ENCODE assay signal across 23 cellular contexts in the genomic region with DNA sequence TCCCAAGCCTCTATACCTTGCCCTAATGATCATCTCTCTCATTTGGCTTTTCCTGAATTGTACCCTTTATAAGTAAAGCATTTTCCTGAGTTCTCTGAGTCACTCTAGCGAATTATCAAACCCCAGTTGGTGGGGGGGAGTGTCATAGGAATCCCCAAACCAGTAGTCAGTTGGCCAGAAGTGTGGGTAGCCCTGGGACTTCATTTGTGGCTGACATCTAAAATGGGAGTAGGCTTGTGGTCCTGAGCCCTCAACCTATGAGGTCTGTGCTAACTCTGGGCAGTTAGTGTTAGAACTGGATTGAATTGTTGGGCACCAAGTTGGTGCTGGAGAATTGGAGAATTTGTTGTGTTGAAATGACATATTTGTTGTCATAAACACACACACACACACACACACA.
"Had no signal": no experiment of that assay in that cellular context is flagged by ENCODE, and none has a peak within 500 bp of the region (broad histone marks: within the 10 kb centered on the region; RNA-seq: fewer than 3 reads in every experiment).

No MANE protein-coding gene starts in this region.

- H3K27ac ChIP-seq: brain microvascular endothelial cell, coronary artery, dorsolateral prefrontal cortex had no signal

- H3K4me3 ChIP-seq: coronary artery, dorsolateral prefrontal cortex had no signal

- H3K36me3 ChIP-seq: brain microvascular endothelial cell had no signal

- H3K27me3 ChIP-seq: brain microvascular endothelial cell, dorsolateral prefrontal cortex had no signal

- DNase-seq: activated CD4-positive, alpha-beta memory T cell treated with anti-CD3 and anti-CD28 coated beads for 36 hours; activated CD4-positive, alpha-beta T cell treated with anti-CD3 and anti-CD28 coated beads for 36 hours; activated CD4-positive, alpha-beta T cell treated with anti-CD3 and anti-CD28 coated beads, Interleukin-2, amount 10 ng/mL, durations not matched to agents 24 days and 14 days; activated CD4-positive, CD25-positive, alpha-beta regulatory T cell; activated CD4-positive, CD25-positive, alpha-beta regulatory T cell treated with anti-CD3 and anti-CD28 coated beads, Interleukin-2, amount 50 U/mL, for 72 hours; activated CD8-positive, alpha-beta memory T cell treated with anti-CD3 and anti-CD28 coated beads, Interleukin-2, amount 10 ng/mL, durations not matched to agents 7 days and 5 days; activated CD8-positive, alpha-beta memory T cell treated with anti-CD3 and anti-CD28 coated beads, Interleukin-2, amount 50 U/mL, for 4 hours; activated CD8-positive, alpha-beta T cell treated with anti-CD3 and anti-CD28 coated beads, Interleukin-2, amount 10 ng/mL, durations not matched to agents 7 days and 5 days; activated effector memory CD4-positive, alpha-beta T cell treated with anti-CD3 and anti-CD28 coated beads, Interleukin-2, amount 50 U/mL, for 16 hours; activated naive CD4-positive, alpha-beta T cell treated with anti-CD3 and anti-CD28 coated beads for 36 hours; activated naive CD8-positive, alpha-beta T cell treated with anti-CD3 and anti-CD28 coated beads, Interleukin-2, amount 10 ng/mL, durations not matched to agents 7 days and 5 days; activated T-cell treated with anti-CD3 and anti-CD28 coated beads, Interleukin-2, amount 50 U/mL, for 1 hour; activated T-cell treated with anti-CD3 and anti-CD28 coated beads, Interleukin-2, amount 50 U/mL, for 48 hours; amniotic stem cell; anterior cingulate cortex; brain microvascular endothelial cell; dorsolateral prefrontal cortex; effector memory CD4-positive, alpha-beta T cell; endodermal cell; foreskin fibroblast; T-helper 2 cell had no signal

- ATAC-seq: activated CD4-positive, alpha-beta T cell treated with anti-CD3 and anti-CD28 coated beads for 36 hours; activated CD8-positive, alpha-beta memory T cell treated with anti-CD3 and anti-CD28 coated beads, Interleukin-2, amount 10 ng/mL, durations not matched to agents 7 days and 5 days; activated CD8-positive, alpha-beta T cell treated with anti-CD3 and anti-CD28 coated beads, Interleukin-2, amount 10 ng/mL, durations not matched to agents 7 days and 5 days; esophagus mucosa had no signal
